Comparison of ENCODE assay signal across 22 cellular contexts in the genomic region with DNA sequence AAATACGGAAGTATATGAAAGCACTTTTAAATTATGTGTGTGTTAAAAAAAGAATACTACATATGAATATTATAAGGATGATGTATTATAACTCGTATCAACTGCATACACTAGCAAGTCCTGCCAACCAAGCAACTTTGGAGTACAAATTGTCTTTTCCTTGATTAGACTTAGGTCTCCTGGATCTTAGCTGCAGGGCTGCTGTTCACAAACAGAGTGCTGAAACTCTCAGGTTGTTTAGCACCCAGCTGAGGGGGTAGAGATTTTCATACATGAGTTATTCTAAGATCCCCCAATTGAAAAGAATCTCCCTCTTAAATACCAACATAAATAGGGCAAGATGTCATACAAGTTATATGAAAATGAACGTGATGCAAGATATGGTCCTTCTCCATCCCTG.
DNase-seq lines count a peak whose midpoint lies in the region; ATAC-seq and TF ChIP-seq lines count a peak whose summit lies in the region.
"Had no signal": no experiment of that assay in that cellular context is flagged by ENCODE, and none has a peak within 500 bp of the region (broad histone marks: within the 10 kb centered on the region; RNA-seq: fewer than 3 reads in every experiment).

No MANE protein-coding gene starts in this region.

- no TSS peak for BruUV-seq in A673 (replicated peaks; lab: Mats Ljungman, UMichigan)

- CTCF ChIA-PET in A673 (lab: Charles Lee): no interaction called here
- CTCF ChIA-PET in HEK293 (lab: Yijun Ruan, JAX): no interaction called here

- H3K9ac ChIP-seq in adipocyte (ENCODE audit: low read length): no peak overlapping the region
- H3K9ac ChIP-seq: KMS-11 had no signal

- H3K27me3 ChIP-seq in A673 (replicated peaks; ENCODE audit: insufficient read depth, low read depth, low read length, poor library complexity): no peaks in the 10 kb centered on the region
- H3K27me3 ChIP-seq in adipocyte (replicated peaks; ENCODE audit: control insufficient read depth, insufficient read depth, low read length): no peaks in the 10 kb centered on the region
- H3K27me3 ChIP-seq: spleen, vagina had no signal

- intact Hi-C loops in A673 (cut with micrococcal nuclease; ENCODE audit: unreplicated experiment) (no loop called here), head of caudate nucleus (cut with DNase I) (no loop called here)

- H3K4me3 ChIP-seq in A673 (ENCODE audit: low read depth, low read length, poor library complexity, severe bottlenecking) (no peak overlapping the region), HEK293 (ENCODE audit: low read depth, low read length) (no peak overlapping the region), adipocyte (ENCODE audit: low read length) (no peak overlapping the region)
- H3K4me3 ChIP-seq: spleen, vagina had no signal

- peaks cover 6% of the 10 kb centered on the region for H3K4me1 ChIP-seq in A673 (ENCODE audit: insufficient read depth, low read length, poor library complexity, severe bottlenecking)
- peaks cover 3% of the 10 kb centered on the region; the same call in 1 of the 2 replicates for H3K4me1 ChIP-seq in HEK293 (ENCODE audit: control insufficient read depth, insufficient read depth, low read length)
- H3K4me1 ChIP-seq in adipocyte (ENCODE audit: control insufficient read depth, insufficient read depth, low read length): peaks cover 40% of the 10 kb centered on the region
- H3K4me1 ChIP-seq: vagina had no signal

- TF ChIP-seq CTCF in A673 (conservative IDR thresholded peaks at IDR 0.05; ENCODE audit: low read depth, low read length) (no peak), HEK293 (tag by site-specific recombination; IDR thresholded peaks at IDR 0.05) (no peak)

- DNase-seq in A673 (ENCODE audit: low spot score) (peak; percentile 30), adipocyte (ENCODE audit: low read depth) (peak; percentile 42), iPS-NIHi7 (ENCODE audit: extremely low spot score) (peak; percentile 50), head of caudate nucleus (no peak), NCI-H82 treated with DMSO at 0.1 percent for 48 hours (lab: John Stamatoyannopoulos, UW; ENCODE audit: unreplicated experiment) (no peak), DMS53 treated with DMSO at 0.1 percent for 48 hours (lab: John Stamatoyannopoulos, UW; ENCODE audit: unreplicated experiment) (no peak)
- DNase-seq: activated CD4-positive, alpha-beta T cell treated with anti-CD3 and anti-CD28 coated beads, Interleukin-2, amount 50 U/mL, for 48 hours; activated T-cell treated with anti-CD3 and anti-CD28 coated beads, Interleukin-2, amount 50 U/mL, for 1 hour; CD4-positive, alpha-beta memory T cell; cortex of kidney; NCI-H1105; NCI-H510A treated with DMSO at 0.1 percent for 48 hours; SHP77 treated with DMSO at 0.1 percent for 48 hours; spleen; stimulated activated CD8-positive, alpha-beta memory T cell treated with anti-CD3 and anti-CD28 coated beads, Interleukin-4, amount 100 ng/mL, for 48 hours; WERI-Rb-1 had no signal

- no peaks in the 10 kb centered on the region for H3K9me3 ChIP-seq in A673 (ENCODE audit: low read depth, low read length, poor library complexity, severe bottlenecking)
- H3K9me3 ChIP-seq in HEK293 (ENCODE audit: control insufficient read depth, insufficient read depth, low read depth, low read length): no peaks in the 10 kb centered on the region
- no peaks in the 10 kb centered on the region for H3K9me3 ChIP-seq in adipocyte (ENCODE audit: control insufficient read depth, low read length)
- H3K9me3 ChIP-seq: spleen, vagina had no signal

- no peaks in the 10 kb centered on the region for H3K36me3 ChIP-seq in A673 (ENCODE audit: insufficient read depth, low read length, poor library complexity, severe bottlenecking)
- H3K36me3 ChIP-seq in HEK293 (ENCODE audit: control insufficient read depth in 2 of 2, insufficient read depth in 1 of 2, low read length in 2 of 2): no peaks in the 10 kb centered on the region
- no peaks in the 10 kb centered on the region for H3K36me3 ChIP-seq in adipocyte (ENCODE audit: control insufficient read depth, insufficient read depth, low read length, severe bottlenecking)
- H3K36me3 ChIP-seq: spleen, vagina, WERI-Rb-1 had no signal

- H3K27ac ChIP-seq in A673 (ENCODE audit: low read depth, low read length, poor library complexity, severe bottlenecking) (no peak overlapping the region), HEK293 (ENCODE audit: extremely low read depth, low read depth, low read length) (no peak overlapping the region)
- H3K27ac ChIP-seq: foreskin keratinocyte, KMS-11, spleen, vagina, WERI-Rb-1 had no signal

- POLR2A ChIA-PET in A673 (lab: Charles Lee; ENCODE audit: low non-redundant PET): no interaction called here
- POLR2A ChIA-PET in HEK293 (lab: Yijun Ruan, JAX): no interaction called here

- ATAC-seq in HG03342 (IDR thresholded peaks at IDR 0.05; ENCODE audit: unreplicated experiment): no peak
- ATAC-seq: foreskin keratinocyte, left lobe of liver had no signal

TF ChIP-seq in HEK293, 187 proteins besides CTCF, POLR2A, EP300 and RAD21:
- peak; percentile 70; the same call in 1 of the 2 replicates for TF ChIP-seq REST (tag by site-specific recombination; IDR thresholded peaks at IDR 0.05)
- no peak for TF ChIP-seq ZNF544 (tag by site-specific recombination; IDR thresholded peaks at IDR 0.05)
- TF ChIP-seq ZNF561 (tag by site-specific recombination; IDR thresholded peaks at IDR 0.05; ENCODE audit: borderline replicate concordance): no peak
- TF ChIP-seq ZNF132 (tag by site-specific recombination; IDR thresholded peaks at IDR 0.05; ENCODE audit: borderline replicate concordance): no peak

Comparison
In these comparisons a context has a peak if more than half of its experiments do, and no peak if none do; other contexts are left out.
1. DNase-seq: peak in A673 (single experiment), adipocyte (single experiment) and iPS-NIHi7 (single experiment); none in head of caudate nucleus (0 of 42), NCI-H82 treated with DMSO at 0.1 percent for 48 hours (single experiment) and DMS53 treated with DMSO at 0.1 percent for 48 hours (single experiment).